16 cellular contexts compared by ENCODE assay signal in genomic region chr12:74381968-74382367, GRCh38.
DNase-seq lines count a peak whose midpoint lies in the region; ATAC-seq, FAIRE-seq and TF ChIP-seq lines count a peak whose summit lies in the region.
"Had no signal": no experiment of that assay in that cellular context is flagged by ENCODE, and none has a peak within 500 bp of the region (broad histone marks: within the 10 kb centered on the region; RNA-seq: fewer than 3 reads in every experiment).

No MANE protein-coding gene starts in this region.

- DNase-seq in Right ventricle myocardium inferior (ENCODE audit: missing footprints): no peak
- no peak for DNase-seq in cardiac septum (ENCODE audit: low spot score)
- no peak for DNase-seq in IMR-90
- DNase-seq in bronchial epithelial cell (ENCODE audit: low read depth): peak; percentile 7
- peak; percentile 14 for DNase-seq in skeletal muscle cell (ENCODE audit: low read depth)
- DNase-seq in 8988T: no peak
- DNase-seq in T-helper 2 cell treated with Interferon-gamma antibody and Interleukin-4, amounts not matched to agents 5 μg/mL and 100 μg/mL, for 36 hours (ENCODE audit: low spot score): no peak
- DNase-seq: Calu3; CD8-positive, alpha-beta T cell; DMS79 treated with DMSO at 0.1 percent for 48 hours; GF-D8; HCEC 1CT had no signal

- no peak overlapping the region for H3K4me3 Mint-ChIP-seq in T-helper 2 cell treated with Interferon-gamma antibody and Interleukin-4, amounts not matched to agents 5 μg/mL and 100 μg/mL, for 36 hours
- H3K4me3 Mint-ChIP-seq: B cell; CD8-positive, alpha-beta T cell; GM23338 had no signal

- no peak overlapping the region for H3K4ac ChIP-seq in IMR-90 (ENCODE audit: low read depth, low read length)

- H3K14ac ChIP-seq in IMR-90 (replicated peaks; ENCODE audit: low read depth, low read length): no peak overlapping the region

- H3K9ac ChIP-seq in IMR-90 (ENCODE audit: low read depth, low read length): no peak overlapping the region
- H3K9ac ChIP-seq: BLaER1 treated with 17β-estradiol and CSF1 and Interleukin-3, amounts not matched to agents 10 nM and 100 nM had no signal

- in situ Hi-C loops in IMR-90 (cut with MboI; ENCODE audit: low sequenced_read_pairs): no loop called here

- H2AK5ac ChIP-seq in IMR-90 (ENCODE audit: low read depth, low read length): no peak overlapping the region

- H2BK15ac ChIP-seq in IMR-90 (ENCODE audit: low read depth, low read length): no peak overlapping the region

- H3K9me3 ChIP-seq in IMR-90 (ENCODE audit: control insufficient read depth, insufficient read depth, low read length): peaks cover 2% of the 10 kb centered on the region; the same call in 1 of the 2 replicates

- H3K27me3 Mint-ChIP-seq in T-helper 2 cell treated with Interferon-gamma antibody and Interleukin-4, amounts not matched to agents 5 μg/mL and 100 μg/mL, for 36 hours (ENCODE audit: low read depth): no peaks in the 10 kb centered on the region
- H3K27me3 Mint-ChIP-seq: B cell had no signal

- H3K23ac ChIP-seq in IMR-90 (ENCODE audit: low read depth, low read length): no peak overlapping the region

- no peak overlapping the region for H2AK9ac ChIP-seq in IMR-90 (replicated peaks; ENCODE audit: low read depth, low read length, poor library complexity)

- no peak overlapping the region for H4K5ac ChIP-seq in IMR-90 (ENCODE audit: low read depth, low read length)

- H3K79me1 ChIP-seq in IMR-90 (ENCODE audit: low read depth in 1 of 2, low read length in 2 of 2): no peaks in the 10 kb centered on the region

- TF ChIP-seq RAD21 in IMR-90 (IDR thresholded peaks at IDR 0.05; ENCODE audit: low read length): no peak

- no peak overlapping the region for H3K27ac Mint-ChIP-seq in T-helper 2 cell treated with Interferon-gamma antibody and Interleukin-4, amounts not matched to agents 5 μg/mL and 100 μg/mL, for 36 hours
- H3K27ac Mint-ChIP-seq: B cell; CD8-positive, alpha-beta T cell; GM23338 had no signal

- no peak overlapping the region for H2BK120ac ChIP-seq in IMR-90 (ENCODE audit: low read depth, low read length)

- intact Hi-C loops in Right ventricle myocardium inferior (cut with DNase I) (no loop called here), cardiac septum (cut with DNase I) (no loop called here), IMR-90 (cut with micrococcal nuclease) (no loop called here)

- no peak overlapping the region for H2AFZ ChIP-seq in IMR-90 (replicated peaks; ENCODE audit: low read length, poor library complexity)
- H2AFZ ChIP-seq: GM23338 had no signal

- no peak overlapping the region for H4K8ac ChIP-seq in IMR-90 (ENCODE audit: low read depth in 2 of 2, low read length in 2 of 2)

- no peak for FAIRE-seq in bronchial epithelial cell (lab: Jason Lieb, UNC)
- FAIRE-seq: H54 had no signal

- peak; percentile 64 for ATAC-seq in Right ventricle myocardium inferior
- ATAC-seq in IMR-90 (ENCODE audit: low read depth): no peak
- ATAC-seq: CD8-positive, alpha-beta T cell; GM23338 had no signal

- H2BK5ac ChIP-seq in IMR-90 (ENCODE audit: low read depth, low read length, poor library complexity, severe bottlenecking): no peak overlapping the region

- dilution Hi-C loops in IMR-90 (cut with HindIII; ENCODE audit: low sequenced_read_pairs, unreplicated experiment): no loop called here

- CTCF ChIA-PET in IMR-90 (lab: Yijun Ruan, JAX): no interaction called here

- H4K20me1 ChIP-seq in IMR-90 (ENCODE audit: insufficient read depth, low read length): no peaks in the 10 kb centered on the region
- H4K20me1 ChIP-seq: BLaER1 treated with 17β-estradiol and CSF1 and Interleukin-3, amounts not matched to agents 10 nM and 100 nM had no signal

- H3K9me3 Mint-ChIP-seq in T-helper 2 cell treated with Interferon-gamma antibody and Interleukin-4, amounts not matched to agents 5 μg/mL and 100 μg/mL, for 36 hours: no peaks in the 10 kb centered on the region
- H3K9me3 Mint-ChIP-seq: CD8-positive, alpha-beta T cell had no signal

- no peak for TF ChIP-seq POLR2A in IMR-90 (IDR thresholded peaks at IDR 0.05; ENCODE audit: low read depth, low read length)

- H3K18ac ChIP-seq in IMR-90 (ENCODE audit: low read depth, low read length): no peak overlapping the region

- H3K4me1 ChIP-seq in IMR-90 (ENCODE audit: control insufficient read depth, insufficient read depth, low read length): no peaks in the 10 kb centered on the region
- H3K4me1 ChIP-seq: BLaER1 treated with 17β-estradiol and CSF1 and Interleukin-3, amounts not matched to agents 10 nM and 100 nM had no signal

- no peak overlapping the region for H3K56ac ChIP-seq in IMR-90 (ENCODE audit: extremely low read depth, insufficient read depth, low read length)

- no peaks in the 10 kb centered on the region for H3K36me3 Mint-ChIP-seq in T-helper 2 cell treated with Interferon-gamma antibody and Interleukin-4, amounts not matched to agents 5 μg/mL and 100 μg/mL, for 36 hours (ENCODE audit: low read depth)
- H3K36me3 Mint-ChIP-seq: CD8-positive, alpha-beta T cell had no signal

- no peak overlapping the region for H3K4me3 ChIP-seq in IMR-90 (ENCODE audit: insufficient read depth, low read depth, low read length)
- no peak overlapping the region for H3K4me3 ChIP-seq in bronchial epithelial cell (ENCODE audit: low read depth, low read length)
- no peak overlapping the region for H3K4me3 ChIP-seq in skeletal muscle cell (ENCODE audit: low read depth, low read length)
- H3K4me3 ChIP-seq: BLaER1 treated with 17β-estradiol and CSF1 and Interleukin-3, amounts not matched to agents 10 nM and 100 nM; GM23338 had no signal

- H4K91ac ChIP-seq in IMR-90 (ENCODE audit: insufficient read depth, low read depth, low read length): no peak overlapping the region

- WGBS in IMR-90 (ENCODE audit: extremely low coverage in 2 of 2, insufficient read length in 1 of 2), 2 experiments: no CpG with 5 or more reads among the region's 2 CpGs

- no peak overlapping the region for H3K27ac ChIP-seq in IMR-90 (ENCODE audit: insufficient read depth, low read length)
- H3K27ac ChIP-seq: BLaER1 treated with 17β-estradiol and CSF1 and Interleukin-3, amounts not matched to agents 10 nM and 100 nM had no signal

- H3K27me3 ChIP-seq in IMR-90 (ENCODE audit: control insufficient read depth, insufficient read depth, low read length) (no peaks in the 10 kb centered on the region), bronchial epithelial cell (ENCODE audit: control insufficient read depth, insufficient read depth, low read length) (no peaks in the 10 kb centered on the region)
- H3K27me3 ChIP-seq: BLaER1 treated with 17β-estradiol and CSF1 and Interleukin-3, amounts not matched to agents 10 nM and 100 nM had no signal

- H2BK20ac ChIP-seq in IMR-90 (ENCODE audit: low read depth, low read length): no peak overlapping the region

- TF ChIP-seq CTCF in IMR-90 (conservative IDR thresholded peaks at IDR 0.05; ENCODE audit: low read depth, low read length) (no peak), bronchial epithelial cell (IDR thresholded peaks at IDR 0.05; ENCODE audit: insufficient read depth, low read length, severe bottlenecking) (no peak)

- H3K36me3 ChIP-seq in IMR-90 (ENCODE audit: control insufficient read depth, insufficient read depth, low read length) (no peaks in the 10 kb centered on the region), bronchial epithelial cell (ENCODE audit: control insufficient read depth, insufficient read depth, low read length) (no peaks in the 10 kb centered on the region)
- H3K36me3 ChIP-seq: BLaER1 treated with 17β-estradiol and CSF1 and Interleukin-3, amounts not matched to agents 10 nM and 100 nM had no signal

- no peaks in the 10 kb centered on the region for H3K4me1 Mint-ChIP-seq in T-helper 2 cell treated with Interferon-gamma antibody and Interleukin-4, amounts not matched to agents 5 μg/mL and 100 μg/mL, for 36 hours (ENCODE audit: low read depth)
- H3K4me1 Mint-ChIP-seq: B cell, GM23338 had no signal

- no peaks in the 10 kb centered on the region for H3K9me1 ChIP-seq in IMR-90 (ENCODE audit: insufficient read depth, low read length)

- BruUV-seq in IMR-90 (replicated peaks; lab: Mats Ljungman, UMichigan): no TSS peak

- POLR2A ChIA-PET in IMR-90 (lab: Charles Lee; ENCODE audit: unreplicated experiment): no interaction called here

- H3K4me2 ChIP-seq in IMR-90 (ENCODE audit: low read depth, low read length): no peak overlapping the region
- H3K4me2 ChIP-seq: BLaER1 treated with 17β-estradiol and CSF1 and Interleukin-3, amounts not matched to agents 10 nM and 100 nM; GM23338 had no signal

TF ChIP-seq in IMR-90, 13 proteins besides CTCF, POLR2A, EP300 and RAD21:
- TF ChIP-seq FOS (IDR thresholded peaks at IDR 0.05; ENCODE audit: low read depth, low read length) (no peak), ELK1 (IDR thresholded peaks at IDR 0.05; ENCODE audit: borderline replicate concordance, low read depth, low read length) (no peak), MXI1 (IDR thresholded peaks at IDR 0.05; ENCODE audit: borderline replicate concordance, low read depth, low read length) (no peak), USF2 (IDR thresholded peaks at IDR 0.05; ENCODE audit: low read depth, low read length) (no peak), CEBPB (IDR thresholded peaks at IDR 0.05; ENCODE audit: low read depth, low read length) (peak; percentile 34)

Comparison
In these comparisons a context has a peak if more than half of its experiments do, and no peak if none do; other contexts are left out.
1. DNase-seq: peak in bronchial epithelial cell (single experiment) and skeletal muscle cell (single experiment); none in Right ventricle myocardium inferior (single experiment), cardiac septum (single experiment), IMR-90 (single experiment), 8988T (single experiment) and T-helper 2 cell treated with Interferon-gamma antibody and Interleukin-4, amounts not matched to agents 5 μg/mL and 100 μg/mL, for 36 hours (single experiment).